In the genomic region with DNA sequence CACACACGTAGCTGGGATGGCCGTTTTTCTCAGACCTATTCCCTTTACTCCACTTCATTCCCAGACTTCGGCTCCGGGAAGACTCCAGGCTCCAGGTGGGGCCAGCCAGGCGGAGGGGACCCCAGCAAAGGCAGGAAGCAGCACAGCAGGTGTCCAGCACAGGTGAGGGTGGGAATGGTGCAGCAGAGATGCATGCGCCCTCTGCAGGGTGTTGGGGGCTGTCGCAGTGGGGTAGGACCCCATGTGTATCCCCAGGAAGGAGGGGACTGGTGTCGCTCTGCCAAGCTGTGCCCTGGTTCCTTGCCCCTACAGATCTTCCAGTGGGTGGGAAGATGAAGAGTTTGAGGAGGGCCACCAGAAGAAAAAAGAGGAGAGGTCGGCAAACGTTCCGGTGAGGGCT, we compare ENCODE assay signal across 11 cellular contexts. TPM values are rescaled to one million over a fixed set of nuclear protein-coding genes. Genes with fewer than 3 reads are reported as not detected.
A peak's percentile ranks its signal among the peaks of the same experiment; 100 is the strongest.
DNase-seq lines count a peak whose midpoint lies in the region; ATAC-seq and TF ChIP-seq lines count a peak whose summit lies in the region.
"Had no signal": no experiment of that assay in that cellular context is flagged by ENCODE, and none has a peak within 500 bp of the region (broad histone marks: within the 10 kb centered on the region; RNA-seq: fewer than 3 reads in every experiment).

No MANE protein-coding gene starts in this region.

- peaks cover 19% of the 10 kb centered on the region in 2 experiments for H3K4me1 Mint-ChIP-seq in H9

- H4K5ac ChIP-seq in H9 (ENCODE audit: insufficient read length, low read depth, low read length): no peak overlapping the region

- no peak overlapping the region for H3K4me3 ChIP-seq in OCI-LY7 (ENCODE audit: low read depth, low read length, poor library complexity, severe bottlenecking)
- H3K4me3 ChIP-seq: breast epithelium had no signal

- peak overlapping the region in 1 of 3 experiments; percentile 75; a peak in 1 of 7 replicates for H3K27ac Mint-ChIP-seq in H9
- H3K27ac Mint-ChIP-seq: mesothelial cell of epicardium had no signal

- ATAC-seq in GM18870 (IDR thresholded peaks at IDR 0.05; ENCODE audit: unreplicated experiment) (no peak), GM19035 (IDR thresholded peaks at IDR 0.05; ENCODE audit: unreplicated experiment) (no peak)

- no peaks in the 10 kb centered on the region for H3K9me2 ChIP-seq in OCI-LY7 (ENCODE audit: insufficient read depth, low read length)

- no peaks in the 10 kb centered on the region for H3K9me3 ChIP-seq in H9 (ENCODE audit: control insufficient read depth, low read depth, low read length)
- H3K9me3 ChIP-seq in OCI-LY7 (ENCODE audit: low read length): no peaks in the 10 kb centered on the region
- H3K9me3 ChIP-seq: breast epithelium had no signal

- CTCF ChIA-PET in OCI-LY7 (lab: Charles Lee; ENCODE audit: unreplicated experiment): no interaction called here

- 0 out of 2 replicates have a peak, but pooled peaks cover 2% of the 10 kb centered on the region for H3K27me3 Mint-ChIP-seq in H9 (ENCODE audit: low read depth)

- no peak overlapping the region for H3T11ph ChIP-seq in H9 (ENCODE audit: low read length)

- no peaks in the 10 kb centered on the region for H3K79me2 ChIP-seq in H9 (ENCODE audit: insufficient read depth, low read length)
- no peaks in the 10 kb centered on the region for H3K79me2 ChIP-seq in OCI-LY7 (ENCODE audit: insufficient read depth, low read depth, low read length)

- H3K79me1 ChIP-seq in H9 (ENCODE audit: insufficient read depth, low read depth, low read length, poor library complexity, severe bottlenecking): no peaks in the 10 kb centered on the region

- H4K8ac ChIP-seq in H9 (replicated peaks; ENCODE audit: insufficient read length, low read depth, low read length): no peak overlapping the region

- H2AFZ ChIP-seq in H9 (ENCODE audit: low read length) (no peak overlapping the region), OCI-LY7 (ENCODE audit: low read length) (no peak overlapping the region)

- H3K9ac ChIP-seq in H9 (ENCODE audit: extremely low read depth, insufficient read length, low read length): no peak overlapping the region

- peak overlapping the region; percentile 26 to 27; a peak in 2 of 5 replicates for H3K4me3 Mint-ChIP-seq in H9
- H3K4me3 Mint-ChIP-seq: mesothelial cell of epicardium had no signal

- H2AK5ac ChIP-seq in H9 (ENCODE audit: insufficient read length, low read length): no peak overlapping the region

- H4K91ac ChIP-seq in H9 (ENCODE audit: insufficient read length, low read depth, low read length): no peak overlapping the region

- POLR2A ChIA-PET in OCI-LY7 (lab: Charles Lee): no interaction called here

- peak overlapping the region; percentile 15 for H3K4me2 ChIP-seq in H9 (ENCODE audit: insufficient read depth, insufficient read length, low read length)
- H3K4me2 ChIP-seq in OCI-LY7 (ENCODE audit: low read length): peak overlapping the region; percentile 8; the same call in 1 of the 2 replicates

- H3K4ac ChIP-seq in H9 (ENCODE audit: low read depth, low read length): no peak overlapping the region

- no TSS peak for BruUV-seq in OCI-LY7 (replicated peaks; lab: Mats Ljungman, UMichigan)

- H4K20me1 ChIP-seq in H9 (ENCODE audit: control insufficient read depth, insufficient read depth, insufficient read length) (no peaks in the 10 kb centered on the region), OCI-LY7 (ENCODE audit: insufficient read depth, low read length) (no peaks in the 10 kb centered on the region)

- H3K36me3 Mint-ChIP-seq in H9 (ENCODE audit: insufficient read depth in 1 of 3, low read depth in 3 of 3): no peaks in the 10 kb centered on the region
- H3K36me3 Mint-ChIP-seq: mesothelial cell of epicardium had no signal

- no peak overlapping the region for H3K56ac ChIP-seq in H9 (ENCODE audit: insufficient read length, low read depth, low read length)

- WGBS in H9 (ENCODE audit: extremely low coverage, insufficient read length, low lambda C conversion rate): no CpG with 5 or more reads among the region's 11 CpGs

- H2BK120ac ChIP-seq in H9 (ENCODE audit: low read depth, low read length, poor library complexity, severe bottlenecking): no peak overlapping the region

- H3K36me3 ChIP-seq in OCI-LY7 (ENCODE audit: insufficient read depth, low read length): no peaks in the 10 kb centered on the region
- H3K36me3 ChIP-seq: breast epithelium had no signal

- TF ChIP-seq CTCF in H9 (conservative IDR thresholded peaks at IDR 0.05) (peak; percentile 70; the same call in 2 of the 3 replicates), OCI-LY7 (conservative IDR thresholded peaks at IDR 0.05; ENCODE audit: low read length) (peak; percentile 87)

- H3K27ac ChIP-seq in H9 (ENCODE audit: insufficient read length, low read depth, low read length) (no peak overlapping the region), OCI-LY7 (ENCODE audit: low read depth, low read length, poor library complexity, severe bottlenecking) (no peak overlapping the region)
- H3K27ac ChIP-seq: breast epithelium had no signal

- no peak overlapping the region for H2BK20ac ChIP-seq in H9 (ENCODE audit: low read depth, low read length, poor library complexity, severe bottlenecking)

- H2BK12ac ChIP-seq in H9 (ENCODE audit: insufficient read length, low read depth, low read length): no peak overlapping the region

- intact Hi-C loops in OCI-LY7 (cut with micrococcal nuclease; ENCODE audit: unreplicated experiment): loop anchor here (1.0 to 2.0 kb wide), 3 partner anchors 23 to 128 kb away; no protein-coding TSS in a partner anchor

- no peak overlapping the region for H2BK15ac ChIP-seq in H9 (ENCODE audit: low read depth, low read length)

- no peaks in the 10 kb centered on the region for H3K23me2 ChIP-seq in H9 (ENCODE audit: insufficient read length, low read depth, low read length, poor library complexity, severe bottlenecking)

- no peak overlapping the region for H3K18ac ChIP-seq in H9 (ENCODE audit: insufficient read length, low read depth, low read length)

- no peak overlapping the region for H2BK5ac ChIP-seq in H9 (ENCODE audit: insufficient read length, low read length)

- DNase-seq in DMS153 (lab: John Stamatoyannopoulos, UW) (peak; percentile 41), H9 (peak; percentile 87), OCI-LY7 (ENCODE audit: low spot score) (peak; percentile 67), iPS-NIHi7 (ENCODE audit: extremely low spot score) (peak; percentile 81), inferior parietal cortex (ENCODE audit: extremely low spot score) (no peak), anterior cingulate cortex (lab: John Stamatoyannopoulos, UW) (no peak)
- DNase-seq: activated CD8-positive, alpha-beta memory T cell treated with anti-CD3 and anti-CD28 coated beads, Interleukin-2, amount 50 U/mL, for 4 hours had no signal

- no peaks in the 10 kb centered on the region; the same call in 1 of the 2 replicates for H3K27me3 ChIP-seq in H9 (ENCODE audit: insufficient read depth, low read length)
- H3K27me3 ChIP-seq: breast epithelium had no signal

- H3K14ac ChIP-seq in H9 (ENCODE audit: insufficient read depth, low read length): no peak overlapping the region

- H3K9me3 Mint-ChIP-seq in H9: no peaks in the 10 kb centered on the region
- H3K9me3 Mint-ChIP-seq: mesothelial cell of epicardium had no signal

- no peak overlapping the region for H3K23ac ChIP-seq in H9 (ENCODE audit: insufficient read length, low read depth, low read length)

- H3K4me1 ChIP-seq in H9 (ENCODE audit: insufficient read depth, low read length) (no peaks in the 10 kb centered on the region; the same call in 1 of the 2 replicates), OCI-LY7 (ENCODE audit: insufficient read depth, low read length, poor library complexity, severe bottlenecking) (peaks cover 39% of the 10 kb centered on the region)
- H3K4me1 ChIP-seq: breast epithelium had no signal

RNA-seq across cellular contexts. Expression of gene TTC24, which starts 5.3 kb away (rescaled TPM):
- total RNA-seq in H9 (2021): 0.26 TPM in 1 of 2 replicates, not detected in the other
- 2.8 and 3.6 TPM in 2 replicates for total RNA-seq in OCI-LY7 (2014; rRNA removed; shearing (Covaris generic))
- total RNA-seq in OCI-LY7 (2022): 11.9 and 12.4 TPM in 2 replicates
- total RNA-seq: breast epithelium, mesothelial cell of epicardium had no signal

RNA-seq across cellular contexts. Expression of gene NAXE, which starts 6.8 kb away (rescaled TPM):
- total RNA-seq in H9 (2021) (96.6 and 100 TPM in 2 replicates), OCI-LY7 (2022) (56.1 and 61.1 TPM in 2 replicates)
- 71.6 and 81.5 TPM in 2 replicates for total RNA-seq in OCI-LY7 (2014; rRNA removed; shearing (Covaris generic))

RNA-seq across cellular contexts. Expression of gene IQGAP3, which starts 12.4 kb away (rescaled TPM):
- total RNA-seq in H9 (2021) (24.5 and 24.7 TPM in 2 replicates), OCI-LY7 (2022) (28.7 and 37.1 TPM in 2 replicates)
- total RNA-seq in OCI-LY7 (2014; rRNA removed; shearing (Covaris generic)): 22.4 and 26.1 TPM in 2 replicates

RNA-seq across cellular contexts. Expression of gene GPATCH4, which starts 16.5 kb away (rescaled TPM):
- total RNA-seq in H9 (2021) (64.6 and 71.7 TPM in 2 replicates), OCI-LY7 (2022) (38.5 and 51.6 TPM in 2 replicates)
- total RNA-seq in OCI-LY7 (2014; rRNA removed; shearing (Covaris generic)): 33.3 and 40.9 TPM in 2 replicates

RNA-seq across cellular contexts. Expression of gene HAPLN2, which starts 34.4 kb away (rescaled TPM):
- 0.44 and 0.46 TPM in 2 replicates for total RNA-seq in H9 (2021)
- 0.41 and 0.62 TPM in 2 replicates for total RNA-seq in OCI-LY7 (2014; rRNA removed; shearing (Covaris generic))
- total RNA-seq in OCI-LY7 (2022): 1.1 and 1.4 TPM in 2 replicates
- total RNA-seq: breast epithelium had no signal

Comparison
In these comparisons a context has a peak if more than half of its experiments do, and no peak if none do; other contexts are left out.
1. DNase-seq: peak in DMS153 (single experiment), H9 (single experiment), OCI-LY7 (single experiment) and iPS-NIHi7 (single experiment); none in inferior parietal cortex (single experiment) and anterior cingulate cortex (0 of 58).